In genomic region chr16:51540259-51540658, GRCh38 we compare ENCODE assay signal across 18 cellular contexts.
A peak's percentile ranks its signal among the peaks of the same experiment; 100 is the strongest.
DNase-seq lines count a peak whose midpoint lies in the region; ATAC-seq, FAIRE-seq and TF ChIP-seq lines count a peak whose summit lies in the region.
"Had no signal": no experiment of that assay in that cellular context is flagged by ENCODE, and none has a peak within 500 bp of the region (broad histone marks: within the 10 kb centered on the region; RNA-seq: fewer than 3 reads in every experiment).

No MANE protein-coding gene starts in this region.

- H3K4me3 ChIP-seq in endothelial cell of umbilical vein (replicated peaks in 1 of 3; ENCODE audit: insufficient read depth in 1 of 3, low read depth in 1 of 3, low read length in 3 of 3), result no peak overlapping the region
- no peak overlapping the region for H3K4me3 ChIP-seq in Karpas-422 (ENCODE audit: low read length)
- H3K4me3 ChIP-seq in endodermal cell (ENCODE audit: low read length), result no peak overlapping the region
- H3K4me3 ChIP-seq: coronary artery had no signal

- H3K27me3 Mint-ChIP-seq in nephron progenitor cell (ENCODE audit: low read depth, poor library complexity), result peaks cover under 1% of the 10 kb centered on the region
- no peaks in the 10 kb centered on the region for H3K27me3 Mint-ChIP-seq in endodermal cell (ENCODE audit: insufficient read depth)
- H3K27me3 Mint-ChIP-seq: activated T-helper 17 cell treated with anti-CD3 and anti-CD28 coated beads, Interleukin-2, amount 50 U/mL, for 72 hours had no signal

- DNase-seq in EH (ENCODE audit: low read depth), result peak; percentile 58
- no peak for DNase-seq in RCC 7860 (ENCODE audit: low spot score)
- no peak for DNase-seq in endothelial cell of umbilical vein (ENCODE audit: low read depth, low spot score)
- DNase-seq in nephron progenitor cell, result no peak
- DNase-seq in Karpas-422, result no peak
- DNase-seq in endodermal cell, result no peak
- DNase-seq: activated CD4-positive, CD25-positive, alpha-beta regulatory T cell; activated CD8-positive, alpha-beta memory T cell treated with anti-CD3 and anti-CD28 coated beads for 24 hours; DMS79 treated with DMSO at 0.1 percent for 48 hours; erythroblast; hypothalamus; left colon; NCI-H2171; stimulated activated CD4-positive, alpha-beta T cell treated with anti-CD3 and anti-CD28 coated beads, Interleukin-2, amount 100 ng/mL, for 48 hours had no signal

- H3K27me3 ChIP-seq in endothelial cell of umbilical vein (ENCODE audit: control insufficient read depth in 2 of 2, insufficient read depth in 2 of 2, low read length in 2 of 2) (no peaks in the 10 kb centered on the region), Karpas-422 (ENCODE audit: low read length) (no peaks in the 10 kb centered on the region), endodermal cell (ENCODE audit: control insufficient read depth, insufficient read depth, low read length, poor library complexity, severe bottlenecking) (no peaks in the 10 kb centered on the region)

- no peak for TF ChIP-seq CTCF in endothelial cell of umbilical vein (IDR thresholded peaks at IDR 0.05; ENCODE audit: extremely low read depth in 1 of 2, insufficient read depth in 1 of 2, low read depth in 1 of 2, low read length in 2 of 2)
- no peak for TF ChIP-seq CTCF in nephron progenitor cell (IDR thresholded peaks at IDR 0.05)
- no peak for TF ChIP-seq CTCF in endodermal cell (conservative IDR thresholded peaks at IDR 0.05)

- CTCF ChIA-PET in endothelial cell of umbilical vein (lab: Charles Lee), result no interaction called here

- no TSS peak for BruUV-seq in endothelial cell of umbilical vein (replicated peaks; lab: Mats Ljungman, UMichigan)

- H4K20me1 ChIP-seq in endothelial cell of umbilical vein (replicated peaks; ENCODE audit: control insufficient read depth, extremely low read depth, insufficient read depth, low read length), result no peaks in the 10 kb centered on the region
- no peaks in the 10 kb centered on the region for H4K20me1 ChIP-seq in Karpas-422 (ENCODE audit: insufficient read depth, low read depth, low read length)

- no peaks in the 10 kb centered on the region for H3K9me3 Mint-ChIP-seq in nephron progenitor cell
- no peaks in the 10 kb centered on the region for H3K9me3 Mint-ChIP-seq in endodermal cell
- H3K9me3 Mint-ChIP-seq: T-helper 1 cell treated with Interleukin-12 subunit alpha and Interleukin-12 subunit beta and Interleukin-4 antibody, amounts not matched to agents 30 μg/mL and 1 μg/mL, for 36 hours had no signal

- no peaks in the 10 kb centered on the region for H3K9me2 ChIP-seq in Karpas-422 (replicated peaks; ENCODE audit: insufficient read depth, low read length)

- WGBS in endodermal cell (ENCODE audit: insufficient coverage in 1 of 2, insufficient read length in 1 of 2), 2 experiments, result 82% methylated on average over 1 of the region's 2 CpGs; no CpG with 5 or more reads in 1 of the 2 experiments

- H2AFZ ChIP-seq in endothelial cell of umbilical vein (ENCODE audit: low read depth, low read length) (no peak overlapping the region), Karpas-422 (ENCODE audit: low read length) (no peak overlapping the region)

- no peak for ATAC-seq in esophagus mucosa
- ATAC-seq: activated T-helper 17 cell treated with anti-CD3 and anti-CD28 coated beads, Interleukin-2, amount 50 U/mL, for 72 hours; left colon had no signal

- H3K9me3 ChIP-seq in endothelial cell of umbilical vein (replicated peaks; ENCODE audit: control insufficient read depth, insufficient read depth, low read length), result no peaks in the 10 kb centered on the region
- H3K9me3 ChIP-seq in Karpas-422 (ENCODE audit: low read length), result no peaks in the 10 kb centered on the region
- no peaks in the 10 kb centered on the region for H3K9me3 ChIP-seq in endodermal cell (ENCODE audit: control insufficient read depth, low read length)

- no peak overlapping the region for H3K4me2 ChIP-seq in endothelial cell of umbilical vein (ENCODE audit: insufficient read depth, low read length)
- no peak overlapping the region for H3K4me2 ChIP-seq in Karpas-422 (ENCODE audit: low read depth, low read length, poor library complexity, severe bottlenecking)

- H3K27ac ChIP-seq in endothelial cell of umbilical vein (ENCODE audit: insufficient read depth, low read depth, low read length) (peak overlapping the region; percentile 69), Karpas-422 (ENCODE audit: low read length) (no peak overlapping the region), endodermal cell (ENCODE audit: low read depth, low read length) (no peak overlapping the region)
- H3K27ac ChIP-seq: coronary artery had no signal

- H3K9me1 ChIP-seq in endothelial cell of umbilical vein (replicated peaks; ENCODE audit: control insufficient read depth, extremely low read depth, insufficient read depth, low read length), result no peaks in the 10 kb centered on the region

- H3K36me3 Mint-ChIP-seq in nephron progenitor cell (ENCODE audit: low read depth) (no peaks in the 10 kb centered on the region), endodermal cell (ENCODE audit: low read depth) (no peaks in the 10 kb centered on the region)

- peak; percentile 30 for FAIRE-seq in RCC 7860 (lab: Jason Lieb, UNC)
- no peak for FAIRE-seq in endothelial cell of umbilical vein (lab: Jason Lieb, UNC)

- H3K79me2 ChIP-seq in endothelial cell of umbilical vein (ENCODE audit: control insufficient read depth, insufficient read depth, low read length) (no peaks in the 10 kb centered on the region), Karpas-422 (ENCODE audit: low read length) (no peaks in the 10 kb centered on the region)

- POLR2A ChIA-PET in endothelial cell of umbilical vein (lab: Charles Lee), result no interaction called here

- dilution Hi-C loops in endothelial cell of umbilical vein (cut with MboI; ENCODE audit: extremely low pct_ligation_motif_present, low sequenced_read_pairs), result no loop called here

- no peak overlapping the region for H3K9ac ChIP-seq in endothelial cell of umbilical vein (replicated peaks; ENCODE audit: extremely low read depth, insufficient read depth, low read length)
- no peak overlapping the region for H3K9ac ChIP-seq in Karpas-422 (ENCODE audit: low read length)
- no peak overlapping the region for H3K9ac ChIP-seq in endodermal cell (ENCODE audit: extremely low read depth, low read length, poor library complexity, severe bottlenecking)

- H3K4me3 Mint-ChIP-seq in nephron progenitor cell (no peak overlapping the region), endodermal cell (no peak overlapping the region)
- H3K4me3 Mint-ChIP-seq: activated T-helper 17 cell treated with anti-CD3 and anti-CD28 coated beads, Interleukin-2, amount 50 U/mL, for 72 hours; T-helper 1 cell treated with Interleukin-12 subunit alpha and Interleukin-12 subunit beta and Interleukin-4 antibody, amounts not matched to agents 30 μg/mL and 1 μg/mL, for 36 hours had no signal

- intact Hi-C loops in endothelial cell of umbilical vein (cut with micrococcal nuclease), result no loop called here

- TF ChIP-seq POLR2A in endothelial cell of umbilical vein (IDR thresholded peaks at IDR 0.05; ENCODE audit: low read depth, low read length), result no peak

- H3K27ac Mint-ChIP-seq in nephron progenitor cell, result peak overlapping the region; percentile 95
- H3K27ac Mint-ChIP-seq in endodermal cell, result no peak overlapping the region
- H3K27ac Mint-ChIP-seq: activated T-helper 17 cell treated with anti-CD3 and anti-CD28 coated beads, Interleukin-2, amount 50 U/mL, for 72 hours; T-helper 1 cell treated with Interleukin-12 subunit alpha and Interleukin-12 subunit beta and Interleukin-4 antibody, amounts not matched to agents 30 μg/mL and 1 μg/mL, for 36 hours had no signal

- H3K4me1 ChIP-seq in endothelial cell of umbilical vein (ENCODE audit: control insufficient read depth, extremely low read depth, insufficient read depth, low read length) (peaks cover 21% of the 10 kb centered on the region), Karpas-422 (ENCODE audit: low read length) (no peaks in the 10 kb centered on the region), endodermal cell (ENCODE audit: control insufficient read depth, insufficient read depth, low read length) (peaks cover 31% of the 10 kb centered on the region)

- H3K36me3 ChIP-seq in endothelial cell of umbilical vein (ENCODE audit: control insufficient read depth in 2 of 2, extremely low read depth in 1 of 2, insufficient read depth in 2 of 2, low read length in 2 of 2), result no peaks in the 10 kb centered on the region
- no peaks in the 10 kb centered on the region for H3K36me3 ChIP-seq in Karpas-422 (ENCODE audit: insufficient read depth, low read length)
- H3K36me3 ChIP-seq in endodermal cell (ENCODE audit: control insufficient read depth, insufficient read depth, low read length), result no peaks in the 10 kb centered on the region

- H3K4me1 Mint-ChIP-seq in nephron progenitor cell (peaks cover 100% of the 10 kb centered on the region), endodermal cell (peaks cover 68% of the 10 kb centered on the region)
- H3K4me1 Mint-ChIP-seq: activated T-helper 17 cell treated with anti-CD3 and anti-CD28 coated beads, Interleukin-2, amount 50 U/mL, for 72 hours had no signal

TF ChIP-seq in endothelial cell of umbilical vein, 7 proteins besides CTCF, POLR2A, EP300 and RAD21:
- peak; percentile 31 for TF ChIP-seq FOS (IDR thresholded peaks at IDR 0.05; ENCODE audit: borderline replicate concordance, insufficient read depth, low read length)
- no peak for TF ChIP-seq POLR2AphosphoS5 (IDR thresholded peaks at IDR 0.05; ENCODE audit: insufficient read depth, low read depth, low read length)
- TF ChIP-seq GATA2 (IDR thresholded peaks at IDR 0.05; ENCODE audit: insufficient read depth, insufficient read length, low read depth, low read length), result no peak
